20 cellular contexts compared by ENCODE assay signal in the genomic region with DNA sequence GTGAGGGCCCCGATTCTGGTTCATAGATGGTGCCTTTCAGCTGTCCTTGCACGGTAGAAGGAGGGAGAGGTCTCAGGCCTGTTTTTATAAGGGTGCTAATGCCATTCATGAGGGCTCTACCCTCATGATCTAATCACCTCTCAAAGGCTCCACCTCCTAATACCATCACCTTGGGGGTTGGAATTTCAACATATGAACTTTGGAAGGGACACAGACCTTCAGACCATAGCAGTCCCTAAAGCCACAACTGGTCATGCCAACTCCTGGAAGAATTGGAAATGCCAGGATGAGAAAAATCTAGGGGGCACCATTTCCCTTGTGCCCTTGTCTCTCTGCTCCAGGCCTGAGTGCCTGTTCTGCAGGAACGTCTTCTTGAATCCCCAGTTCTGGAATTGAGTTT.
"Had no signal": no experiment of that assay in that cellular context is flagged by ENCODE, and none has a peak within 500 bp of the region (broad histone marks: within the 10 kb centered on the region; RNA-seq: fewer than 3 reads in every experiment).

No MANE protein-coding gene starts in this region.

- H3K27ac ChIP-seq: HL-60, RWPE1 had no signal

- DNase-seq: Karpas-422, KG1, MG63, NCI-H1092, NCI-H1105 treated with DMSO at 0.1 percent for 48 hours, NCI-H1417 treated with DMSO at 0.1 percent for 48 hours, NCI-H146, NCI-H1694 treated with DMSO at 0.1 percent for 48 hours, NCI-H1930, NCI-H2081, NCI-H2107, NCI-H2227 treated with DMSO at 0.1 percent for 48 hours, NCI-H524, NCI-H526 treated with DMSO at 0.1 percent for 48 hours, NCI-H748 treated with DMSO at 0.1 percent for 48 hours, SHP77 had no signal

- ATAC-seq: Panc1, SK-N-SH treated with all-trans-retinoic acid at 6 μM for 48 hours had no signal

- H3K4me3 ChIP-seq: MG63 had no signal

- H3K27me3 ChIP-seq: MG63 had no signal

- H3K9me3 ChIP-seq: MG63 had no signal
